In genomic region chrX:139691843-139692505, GRCh38 we compare ENCODE assay signal across 9 cellular contexts. TPM values are rescaled to one million over a fixed set of nuclear protein-coding genes. Genes with fewer than 3 reads are reported as not detected.
DNase-seq lines count a peak whose midpoint lies in the region; ATAC-seq and TF ChIP-seq lines count a peak whose summit lies in the region.
"Had no signal": no experiment of that assay in that cellular context is flagged by ENCODE, and none has a peak within 500 bp of the region (broad histone marks: within the 10 kb centered on the region; RNA-seq: fewer than 3 reads in every experiment).

No MANE protein-coding gene starts in this region.

- no peaks in the 10 kb centered on the region for H3K9me3 Mint-ChIP-seq in WTC11
- H3K9me3 Mint-ChIP-seq: activated naive CD4-positive, alpha-beta T cell treated with anti-CD3 and anti-CD28 coated beads for 36 hours had no signal

- H3K36me3 ChIP-seq in iPS DF 6.9 (ENCODE audit: control insufficient read depth, insufficient read depth, low read length): no peaks in the 10 kb centered on the region
- no peaks in the 10 kb centered on the region for H3K36me3 ChIP-seq in gastrocnemius medialis

- H3K36me3 Mint-ChIP-seq in WTC11: no peaks in the 10 kb centered on the region

- H3K4me1 Mint-ChIP-seq in WTC11: peaks cover 15% of the 10 kb centered on the region

- peak overlapping the region; percentile 72 for H3K4me3 Mint-ChIP-seq in WTC11
- H3K4me3 Mint-ChIP-seq: activated naive CD4-positive, alpha-beta T cell treated with anti-CD3 and anti-CD28 coated beads for 36 hours had no signal

- CTCF ChIA-PET in WTC11 (lab: Charles Lee): interaction anchor here (1.6 kb wide), 1 partner anchor 275 kb away, joined by 3 read pairs; no protein-coding TSS in a partner anchor

- peaks cover 13% of the 10 kb centered on the region; the same call in 1 of the 2 replicates for H3K27me3 ChIP-seq in iPS DF 6.9 (ENCODE audit: control insufficient read depth, insufficient read depth, low read length)
- no peaks in the 10 kb centered on the region for H3K27me3 ChIP-seq in gastrocnemius medialis

- peak overlapping the region; percentile 32; the same call in 1 of the 2 replicates for H3K4me3 ChIP-seq in iPS DF 6.9 (ENCODE audit: low read length)
- peak overlapping the region; percentile 33 to 43 (median 39) for H3K4me3 ChIP-seq in gastrocnemius medialis

- peaks cover 24% of the 10 kb centered on the region for H3K27me3 Mint-ChIP-seq in WTC11 (ENCODE audit: low read depth)

- no CpG with 5 or more reads among the region's 52 CpGs for WGBS in iPS DF 6.9 (ENCODE audit: insufficient coverage, insufficient read length)

- H3K27ac ChIP-seq in iPS DF 6.9 (ENCODE audit: low read length) (no peak overlapping the region), gastrocnemius medialis (no peak overlapping the region)

- DNase-seq in WTC11 (ENCODE audit: low spot score) (peak; percentile 24), iPS DF 6.9 (ENCODE audit: low read depth, low spot score) (no peak), gastrocnemius medialis (no peak), ACHN (no peak), pons (ENCODE audit: low spot score) (no peak), SHP77 treated with DMSO at 0.1 percent for 48 hours (lab: John Stamatoyannopoulos, UW) (no peak)
- DNase-seq in central memory CD4-positive, alpha-beta T cell: no peak
- DNase-seq: activated naive CD4-positive, alpha-beta T cell treated with anti-CD3 and anti-CD28 coated beads for 36 hours had no signal

- H3K27ac Mint-ChIP-seq in WTC11: no peak overlapping the region
- H3K27ac Mint-ChIP-seq: activated naive CD4-positive, alpha-beta T cell treated with anti-CD3 and anti-CD28 coated beads for 36 hours had no signal

- TF ChIP-seq CTCF in WTC11 (IDR thresholded peaks at IDR 0.05) (no peak), gastrocnemius medialis (IDR thresholded peaks at IDR 0.05 in 4 of 5, conservative IDR thresholded peaks at IDR 0.05 in 1 of 5) (no peak)

- no peak for TF ChIP-seq POLR2A in gastrocnemius medialis (IDR thresholded peaks at IDR 0.05)

- in situ Hi-C loops in gastrocnemius medialis (cut with MboI; ENCODE audit: low sequenced_read_pairs in 4 of 4): no loop called here
- in situ Hi-C loops in ACHN (cut with HindIII; ENCODE audit: low pct_ligation_motif_present, low pct_unique_long_range_greater_than_20kb, low sequenced_read_pairs): no loop called here

- intact Hi-C loops in gastrocnemius medialis (cut with DNase I; ENCODE audit: low total_unique reads): no loop called here

- peak; percentile 34 for ATAC-seq in GM19324 (IDR thresholded peaks at IDR 0.05; ENCODE audit: low FRiP score, unreplicated experiment)
- peak; percentile 76 for ATAC-seq in WTC11
- no peak for ATAC-seq in gastrocnemius medialis

- no peaks in the 10 kb centered on the region for H3K4me1 ChIP-seq in iPS DF 6.9 (ENCODE audit: control insufficient read depth, insufficient read depth, low read length)
- H3K4me1 ChIP-seq in gastrocnemius medialis: no peaks in the 10 kb centered on the region

- POLR2A ChIA-PET in WTC11 (lab: Charles Lee): no interaction called here

- no peaks in the 10 kb centered on the region for H3K9me3 ChIP-seq in iPS DF 6.9 (ENCODE audit: control insufficient read depth, insufficient read depth, low read length)
- H3K9me3 ChIP-seq in gastrocnemius medialis: no peaks in the 10 kb centered on the region

TF ChIP-seq in WTC11, 78 proteins besides CTCF, POLR2A, EP300 and RAD21:
- TF ChIP-seq PRDM15 (CRISPR knock-in tag; IDR thresholded peaks at IDR 0.05): no peak
- TF ChIP-seq MAX (CRISPR knock-in tag; IDR thresholded peaks at IDR 0.05): no peak
- no peak for TF ChIP-seq GTF2I (CRISPR knock-in tag; conservative IDR thresholded peaks at IDR 0.05)
- no peak for TF ChIP-seq E2F4 (CRISPR knock-in tag; IDR thresholded peaks at IDR 0.05; ENCODE audit: borderline replicate concordance, low read depth)
- TF ChIP-seq RORB (CRISPR knock-in tag; IDR thresholded peaks at IDR 0.05): no peak
- TF ChIP-seq ZNF219 (CRISPR knock-in tag; IDR thresholded peaks at IDR 0.05; ENCODE audit: borderline replicate concordance): no peak
- no peak for TF ChIP-seq ZNF416 (CRISPR knock-in tag; IDR thresholded peaks at IDR 0.05)
- no peak for TF ChIP-seq NR3C1 (CRISPR knock-in tag; conservative IDR thresholded peaks at IDR 0.05; ENCODE audit: low read depth)
- TF ChIP-seq JAZF1 (CRISPR knock-in tag; IDR thresholded peaks at IDR 0.05): no peak
- TF ChIP-seq ZNF121 (CRISPR knock-in tag; IDR thresholded peaks at IDR 0.05): no peak
- TF ChIP-seq ZNF671 (CRISPR knock-in tag; IDR thresholded peaks at IDR 0.05): no peak
- no peak for TF ChIP-seq TEAD1 (CRISPR knock-in tag; IDR thresholded peaks at IDR 0.05)
- no peak for TF ChIP-seq CBFB (CRISPR knock-in tag; IDR thresholded peaks at IDR 0.05; ENCODE audit: low read depth)
- TF ChIP-seq STAT6 (CRISPR knock-in tag; conservative IDR thresholded peaks at IDR 0.05; ENCODE audit: low read depth): no peak
- TF ChIP-seq SMAD3 (CRISPR knock-in tag; IDR thresholded peaks at IDR 0.05; ENCODE audit: borderline replicate concordance): no peak
- no peak for TF ChIP-seq NR1H2 (CRISPR knock-in tag; IDR thresholded peaks at IDR 0.05)
- no peak for TF ChIP-seq ZSCAN18 (CRISPR knock-in tag; IDR thresholded peaks at IDR 0.05)

RNA-seq across cellular contexts. Expression of gene MCF2, which starts 16.0 kb away (rescaled TPM):
- total RNA-seq in WTC11 (2021) (0.48 to 1.0 TPM (median 0.64 TPM) in 3 replicates), gastrocnemius medialis (not detected)

Comparison
In these comparisons a context has a peak if more than half of its experiments do, and no peak if none do; other contexts are left out.
1. ATAC-seq: peak in GM19324 (single experiment) and WTC11 (single experiment); none in gastrocnemius medialis (0 of 2).